In the genomic region with DNA sequence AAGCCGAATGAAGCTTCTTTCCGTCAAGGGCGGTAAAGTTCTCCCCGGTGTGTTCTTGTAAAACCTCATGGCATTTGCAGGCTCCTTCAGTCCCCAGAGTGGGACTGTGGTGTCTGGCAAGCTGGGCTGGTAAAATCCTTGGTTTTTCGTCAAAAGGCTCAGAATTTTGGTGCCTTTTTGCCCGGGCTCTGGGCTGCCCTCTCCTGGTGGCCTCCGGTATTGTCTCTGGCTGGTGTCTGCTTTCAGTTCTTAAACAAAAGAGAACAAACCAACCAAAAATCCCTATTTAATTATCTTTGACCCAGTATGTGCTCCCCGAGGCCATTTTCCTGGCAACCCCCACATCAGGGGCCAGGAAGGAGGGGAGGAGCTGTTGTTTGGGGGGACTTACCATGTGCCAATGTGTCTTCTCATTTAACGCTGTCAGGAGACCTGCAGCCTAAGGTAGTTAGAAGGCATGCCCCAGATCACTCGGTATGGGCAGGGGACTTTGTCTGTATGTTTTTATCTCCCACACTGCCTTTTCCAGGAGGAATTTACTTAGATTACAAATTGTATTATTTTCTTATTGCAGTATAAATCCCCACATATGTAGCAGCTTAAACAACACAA, we compare ENCODE assay signal across 8 cellular contexts. TPM values are rescaled to one million over a fixed set of nuclear protein-coding genes. Genes with fewer than 3 reads are reported as not detected.
A peak's percentile ranks its signal among the peaks of the same experiment; 100 is the strongest.
DNase-seq lines count a peak whose midpoint lies in the region; ATAC-seq and TF ChIP-seq lines count a peak whose summit lies in the region.
"Had no signal": no experiment of that assay in that cellular context is flagged by ENCODE, and none has a peak within 500 bp of the region (broad histone marks: within the 10 kb centered on the region; RNA-seq: fewer than 3 reads in every experiment).

No MANE protein-coding gene starts in this region.

- no peaks in the 10 kb centered on the region for H3K9me3 ChIP-seq in RWPE2 (ENCODE audit: severe bottlenecking)
- H3K9me3 ChIP-seq in psoas muscle: no peaks in the 10 kb centered on the region

- H3K36me3 Mint-ChIP-seq in effector memory CD8-positive, alpha-beta T cell (ENCODE audit: insufficient read depth): no peaks in the 10 kb centered on the region

- H3K4me1 ChIP-seq in RWPE2 (ENCODE audit: insufficient read depth, poor library complexity, severe bottlenecking) (no peaks in the 10 kb centered on the region), psoas muscle (no peaks in the 10 kb centered on the region)

- intact Hi-C loops in psoas muscle (cut with DNase I): loop anchor here in 1 of 2 donors (10.0 kb wide), 1 partner anchor 1048 kb away; no protein-coding TSS in a partner anchor

- H3K27me3 ChIP-seq in RWPE2 (ENCODE audit: insufficient read depth, poor library complexity, severe bottlenecking) (no peaks in the 10 kb centered on the region), psoas muscle (ENCODE audit: insufficient read depth in 3 of 3, low read length in 2 of 3) (peaks cover 0 to 2% (median 0%) of the 10 kb centered on the region in 3 donors)

- H3K9me3 Mint-ChIP-seq in effector memory CD8-positive, alpha-beta T cell: no peaks in the 10 kb centered on the region

- H3K27me3 Mint-ChIP-seq in effector memory CD8-positive, alpha-beta T cell: peaks cover 20 to 74% of the 10 kb centered on the region in 2 donors
- H3K27me3 Mint-ChIP-seq: activated B cell treated with CpG ODN at 0.5 μM for 24 hours had no signal

- TF ChIP-seq CTCF in GM12875 (IDR thresholded peaks at IDR 0.05; ENCODE audit: borderline replicate concordance, insufficient read depth, low read depth, low read length): peak; percentile 28; the same call in 1 of the 2 replicates
- TF ChIP-seq CTCF in RWPE2 (IDR thresholded peaks at IDR 0.05; ENCODE audit: poor library complexity, severe bottlenecking): peak; percentile 99
- peak; percentile 64 for TF ChIP-seq CTCF in psoas muscle (IDR thresholded peaks at IDR 0.05)

- no peak overlapping the region for H3K4me3 Mint-ChIP-seq in effector memory CD8-positive, alpha-beta T cell
- H3K4me3 Mint-ChIP-seq: activated B cell treated with CpG ODN at 0.5 μM for 24 hours had no signal

- H3K36me3 ChIP-seq in RWPE2 (ENCODE audit: low read depth) (peaks cover 78% of the 10 kb centered on the region), psoas muscle (ENCODE audit: insufficient read depth in 1 of 2, low read depth in 1 of 2) (no peaks in the 10 kb centered on the region)

- ATAC-seq in RWPE2 (ENCODE audit: low read depth) (no peak), psoas muscle (no peak), HG03159 (IDR thresholded peaks at IDR 0.05; ENCODE audit: unreplicated experiment) (no peak)
- no peak for ATAC-seq in effector memory CD8-positive, alpha-beta T cell (replicated peaks)

- WGBS in psoas muscle, 3 donors: 49 to 55% (median 54%) methylated on average over 10 of the region's 10 CpGs

- H3K4me3 ChIP-seq in GM12875 (ENCODE audit: low read depth, low read length) (no peak overlapping the region), RWPE2 (ENCODE audit: severe bottlenecking) (no peak overlapping the region), psoas muscle (no peak overlapping the region)

- no peak overlapping the region for H3K27ac ChIP-seq in RWPE2 (ENCODE audit: poor library complexity, severe bottlenecking)
- H3K27ac ChIP-seq in psoas muscle: no peak overlapping the region

- no peak for DNase-seq in RWPE2 (ENCODE audit: low spot score)
- DNase-seq in effector memory CD8-positive, alpha-beta T cell: peak; percentile 6 to 28 (median 14)
- no peak for DNase-seq in psoas muscle
- DNase-seq in NCI-H510A (lab: John Stamatoyannopoulos, UW): no peak
- no peak for DNase-seq in hippocampal formation (lab: John Stamatoyannopoulos, UW)
- DNase-seq: activated B cell treated with CpG ODN at 0.5 μM for 24 hours had no signal

- H3K27ac Mint-ChIP-seq in effector memory CD8-positive, alpha-beta T cell: no peak overlapping the region
- H3K27ac Mint-ChIP-seq: activated B cell treated with CpG ODN at 0.5 μM for 24 hours had no signal

- H3K4me1 Mint-ChIP-seq in effector memory CD8-positive, alpha-beta T cell (ENCODE audit: low read depth in 2 of 2): no peaks in the 10 kb centered on the region
- H3K4me1 Mint-ChIP-seq: activated B cell treated with CpG ODN at 0.5 μM for 24 hours had no signal

RNA-seq across cellular contexts. Expression of a gene that starts 11.1 kb away (rescaled TPM):
- 1 to 10 TPM in 1 of 4 donors, under 1 TPM in 3; 0.32 to 1.0 (median 0.57) TPM for total RNA-seq in psoas muscle
- under 1 TPM; 0.26 to 0.34 (median 0.27) TPM for polyA plus RNA-seq in psoas muscle
- total RNA-seq: activated B cell treated with CpG ODN at 0.5 μM for 24 hours had no signal

Comparison
In these comparisons a context has a peak if more than half of its experiments do, and no peak if none do; other contexts are left out.
1. CTCF ChIP-seq: peak in every context shown above with its lines; median percentile 99 in RWPE2; 64 in psoas muscle; 28 in GM12875.
2. DNase-seq: peak in effector memory CD8-positive, alpha-beta T cell (3 of 3); none in RWPE2 (single experiment), psoas muscle (0 of 2), NCI-H510A (single experiment) and hippocampal formation (0 of 2).